Comparison of ENCODE assay signal across 18 cellular contexts in the genomic region with DNA sequence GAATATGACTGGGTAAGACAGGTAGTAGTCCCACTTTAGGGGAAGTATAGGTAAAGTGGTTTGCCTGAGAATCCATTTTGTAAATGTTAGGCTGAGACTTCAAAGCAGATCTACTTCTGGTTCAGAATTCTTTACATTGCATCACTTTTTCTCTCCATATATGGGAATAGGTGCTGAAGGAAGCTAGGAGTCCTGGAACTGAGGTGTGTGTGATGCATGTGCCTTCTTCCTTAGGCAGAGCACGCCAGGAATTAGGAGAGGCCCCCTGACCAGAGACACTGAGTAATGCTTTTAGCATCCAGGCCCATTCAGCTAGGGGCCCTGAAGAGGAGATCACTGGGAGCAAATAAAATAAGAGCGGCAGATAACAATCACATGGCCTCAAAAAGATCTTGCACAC.
DNase-seq lines count a peak whose midpoint lies in the region; ATAC-seq, FAIRE-seq and TF ChIP-seq lines count a peak whose summit lies in the region.
"Had no signal": no experiment of that assay in that cellular context is flagged by ENCODE, and none has a peak within 500 bp of the region (broad histone marks: within the 10 kb centered on the region; RNA-seq: fewer than 3 reads in every experiment).

No MANE protein-coding gene starts in this region.

- H3K79me1 ChIP-seq in mesendoderm (ENCODE audit: low read length) = no peaks in the 10 kb centered on the region

- H3K4me2 ChIP-seq in mesendoderm (ENCODE audit: low read length) = no peak overlapping the region
- H3K4me2 ChIP-seq: A549 had no signal

- TF ChIP-seq RAD21 in Ishikawa (IDR thresholded peaks at IDR 0.05; ENCODE audit: low read depth) = no peak

- H4K5ac ChIP-seq in mesendoderm (ENCODE audit: low read length) = no peak overlapping the region

- DNase-seq in WTC11 (ENCODE audit: low spot score) (no peak), iPS DF 4.7 (ENCODE audit: extremely low read depth, low spot score) (peak; percentile 5), mesendoderm (peak; percentile 74), GM19239 (ENCODE audit: insufficient read length, low spot score) (no peak), NCI-H1930 (lab: John Stamatoyannopoulos, UW) (no peak), DMS53 (lab: John Stamatoyannopoulos, UW) (no peak)
- DNase-seq: BE2C; CD4-positive, alpha-beta memory T cell; GOT3 had no signal

- no peak for TF ChIP-seq CTCF in WTC11 (IDR thresholded peaks at IDR 0.05)

- H2AK5ac ChIP-seq in mesendoderm (ENCODE audit: low read length) = no peak overlapping the region

- no peaks in the 10 kb centered on the region for H3K27me3 ChIP-seq in mesendoderm (ENCODE audit: insufficient read depth, low read length, poor library complexity)
- H3K27me3 ChIP-seq: BE2C had no signal

- POLR2A ChIA-PET in WTC11 (lab: Charles Lee) = no interaction called here

- no peak overlapping the region for H4K8ac ChIP-seq in mesendoderm (ENCODE audit: low read depth, low read length)

- no peaks in the 10 kb centered on the region for H3K4me1 ChIP-seq in mesendoderm (ENCODE audit: control insufficient read depth, low read depth, low read length)
- H3K4me1 ChIP-seq: A549, BE2C, HAP-1 had no signal

- H2BK120ac ChIP-seq in mesendoderm (ENCODE audit: low read depth, low read length) = no peak overlapping the region

- peaks cover 34% of the 10 kb centered on the region for H3K9me3 Mint-ChIP-seq in WTC11

- H3K27ac ChIP-seq in mesendoderm (ENCODE audit: low read depth, low read length) = no peak overlapping the region
- H3K27ac ChIP-seq: A549, C4-2B had no signal

- no peak for FAIRE-seq in GM19239 (lab: Jason Lieb, UNC)
- FAIRE-seq: A549, GM12878, GM18507, HTR-8/SVneo, K562 had no signal

- no peak overlapping the region for H3K23ac ChIP-seq in mesendoderm (ENCODE audit: low read length)

- peak; percentile 62 for ATAC-seq in WTC11
- ATAC-seq in HG03280 (IDR thresholded peaks at IDR 0.05; ENCODE audit: unreplicated experiment) = no peak
- ATAC-seq: A549, GM12878, K562 had no signal

- H3K4me3 Mint-ChIP-seq in WTC11 = no peak overlapping the region
- H3K4me3 Mint-ChIP-seq: CD4-positive, alpha-beta memory T cell had no signal

- H3K18ac ChIP-seq in mesendoderm (ENCODE audit: low read length) = no peak overlapping the region

- no peak overlapping the region for H3K4ac ChIP-seq in mesendoderm (ENCODE audit: low read depth, low read length)

- no peaks in the 10 kb centered on the region; the same call in none of the 2 replicates for H3K27me3 Mint-ChIP-seq in WTC11 (ENCODE audit: low read depth)

- H3K79me2 ChIP-seq in mesendoderm (ENCODE audit: control insufficient read depth, insufficient read depth, low read length) = no peaks in the 10 kb centered on the region

- peaks cover 11% of the 10 kb centered on the region for H3K36me3 Mint-ChIP-seq in WTC11

- no peak overlapping the region for H3K56ac ChIP-seq in mesendoderm (ENCODE audit: low read length)

- no CpG with 5 or more reads among the region's 2 CpGs for WGBS in mesendoderm (ENCODE audit: extremely low coverage, insufficient coverage, low lambda C conversion rate)

- no peaks in the 10 kb centered on the region for H3K4me1 Mint-ChIP-seq in WTC11
- H3K4me1 Mint-ChIP-seq: CD4-positive, alpha-beta memory T cell had no signal

- no peak overlapping the region for H3K9ac ChIP-seq in mesendoderm (ENCODE audit: low read length)

- H2BK5ac ChIP-seq in mesendoderm (ENCODE audit: low read length) = no peak overlapping the region

- no peak overlapping the region for H2BK15ac ChIP-seq in mesendoderm (replicated peaks; ENCODE audit: low read depth)

- H3K27ac Mint-ChIP-seq in WTC11 = no peak overlapping the region
- H3K27ac Mint-ChIP-seq: CD4-positive, alpha-beta memory T cell had no signal

- no peak overlapping the region for H3K4me3 ChIP-seq in mesendoderm (ENCODE audit: low read length)
- H3K4me3 ChIP-seq: A549, GM12878, HAP-1, K562 had no signal

- H3K36me3 ChIP-seq in mesendoderm (ENCODE audit: control insufficient read depth, insufficient read depth, low read length) = no peaks in the 10 kb centered on the region
- H3K36me3 ChIP-seq: BE2C, HAP-1 had no signal

- no peak for TF ChIP-seq EP300 in Ishikawa (IDR thresholded peaks at IDR 0.05; ENCODE audit: borderline replicate concordance)

- CTCF ChIA-PET in WTC11 (lab: Charles Lee) = no interaction called here

TF ChIP-seq in Ishikawa, 13 proteins besides CTCF, POLR2A, EP300 and RAD21:
- TF ChIP-seq CEBPB (IDR thresholded peaks at IDR 0.05) = 0 out of 2 replicates have a peak, but pooled peaks have one; percentile 16
- no peak for TF ChIP-seq NFIC (IDR thresholded peaks at IDR 0.05)

TF ChIP-seq in WTC11, 78 proteins besides CTCF, POLR2A, EP300 and RAD21:
- TF ChIP-seq NR3C1 (CRISPR knock-in tag; conservative IDR thresholded peaks at IDR 0.05; ENCODE audit: low read depth) (no peak), TEAD4 (CRISPR knock-in tag; IDR thresholded peaks at IDR 0.05) (no peak), MYBL2 (CRISPR knock-in tag; IDR thresholded peaks at IDR 0.05) (no peak), ZNF121 (CRISPR knock-in tag; IDR thresholded peaks at IDR 0.05) (no peak), CBFB (CRISPR knock-in tag; IDR thresholded peaks at IDR 0.05; ENCODE audit: low read depth) (no peak)
- TF ChIP-seq, protein P1, sequence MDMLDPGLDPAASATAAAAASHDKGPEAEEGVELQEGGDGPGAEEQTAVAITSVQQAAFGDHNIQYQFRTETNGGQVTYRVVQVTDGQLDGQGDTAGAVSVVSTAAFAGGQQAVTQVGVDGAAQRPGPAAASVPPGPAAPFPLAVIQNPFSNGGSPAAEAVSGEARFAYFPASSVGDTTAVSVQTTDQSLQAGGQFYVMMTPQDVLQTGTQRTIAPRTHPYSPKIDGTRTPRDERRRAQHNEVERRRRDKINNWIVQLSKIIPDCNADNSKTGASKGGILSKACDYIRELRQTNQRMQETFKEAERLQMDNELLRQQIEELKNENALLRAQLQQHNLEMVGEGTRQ (CRISPR knock-in tag; IDR thresholded peaks at IDR 0.05) = no peak

Comparison
In these comparisons a context has a peak if more than half of its experiments do, and no peak if none do; other contexts are left out.
1. DNase-seq: peak in iPS DF 4.7 (single experiment) and mesendoderm (single experiment); none in WTC11 (single experiment), GM19239 (single experiment), NCI-H1930 (0 of 2) and DMS53 (single experiment).